Comparison of ENCODE assay signal across 1 cellular context in the genomic region with DNA sequence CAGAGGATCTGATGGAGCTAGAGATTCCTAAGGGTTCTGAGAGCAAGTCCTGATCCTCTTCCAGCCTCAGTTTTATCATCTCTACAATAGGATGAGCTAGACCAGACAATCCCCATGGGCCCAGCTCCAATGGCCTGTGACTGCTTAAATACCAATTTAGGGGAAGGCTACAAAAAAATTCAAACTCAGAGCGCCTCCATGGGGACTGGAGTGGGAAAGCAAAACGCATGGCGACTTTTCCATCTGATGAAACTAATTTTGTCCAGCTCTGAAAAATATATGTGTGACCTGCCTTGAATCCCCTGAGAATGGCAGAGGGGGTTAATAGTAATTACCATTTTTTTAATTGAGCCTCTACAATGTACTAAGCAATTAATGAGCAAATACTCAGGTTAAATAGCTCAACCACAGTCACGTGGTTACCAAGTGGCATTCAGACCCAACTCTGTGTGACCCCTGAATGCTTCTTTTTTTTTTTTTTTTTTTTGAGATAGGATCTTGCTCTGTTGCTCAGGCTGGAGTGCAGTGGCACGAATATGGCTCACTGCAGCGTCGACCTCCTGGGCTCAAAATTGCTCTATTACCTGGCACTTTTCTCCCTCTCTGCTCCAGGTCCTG.
TF ChIP-seq lines count a peak whose summit lies in the region.

No MANE protein-coding gene starts in this region.

TF ChIP-seq in GM12878, 131 proteins besides CTCF, POLR2A, EP300 and RAD21:
- TF ChIP-seq MLLT1 (IDR thresholded peaks at IDR 0.05) (no peak), RFX5 (IDR thresholded peaks at IDR 0.05; ENCODE audit: low read depth, low read length) (no peak), NR2F1 (conservative IDR thresholded peaks at IDR 0.05) (no peak), RB1 (IDR thresholded peaks at IDR 0.05; ENCODE audit: borderline replicate concordance) (no peak), ZNF384 (IDR thresholded peaks at IDR 0.05; ENCODE audit: borderline replicate concordance, low read depth, low read length) (no peak), BCLAF1 (IDR thresholded peaks at IDR 0.05) (no peak), TCF7 (IDR thresholded peaks at IDR 0.05; ENCODE audit: borderline replicate concordance) (no peak), NR2C2 (IDR thresholded peaks at IDR 0.05; ENCODE audit: borderline replicate concordance, control insufficient read depth, insufficient read length, low read depth) (no peak), SMARCA5 (IDR thresholded peaks at IDR 0.05) (no peak), USF2 (IDR thresholded peaks at IDR 0.05; ENCODE audit: borderline replicate concordance, low read depth, low read length) (no peak), SPI1 (IDR thresholded peaks at IDR 0.05; ENCODE audit: borderline replicate concordance, insufficient read depth, low read depth, low read length) (no peak), NRF1 (conservative IDR thresholded peaks at IDR 0.05; ENCODE audit: low read depth, low read length) (no peak)
- TF ChIP-seq, protein P1, sequence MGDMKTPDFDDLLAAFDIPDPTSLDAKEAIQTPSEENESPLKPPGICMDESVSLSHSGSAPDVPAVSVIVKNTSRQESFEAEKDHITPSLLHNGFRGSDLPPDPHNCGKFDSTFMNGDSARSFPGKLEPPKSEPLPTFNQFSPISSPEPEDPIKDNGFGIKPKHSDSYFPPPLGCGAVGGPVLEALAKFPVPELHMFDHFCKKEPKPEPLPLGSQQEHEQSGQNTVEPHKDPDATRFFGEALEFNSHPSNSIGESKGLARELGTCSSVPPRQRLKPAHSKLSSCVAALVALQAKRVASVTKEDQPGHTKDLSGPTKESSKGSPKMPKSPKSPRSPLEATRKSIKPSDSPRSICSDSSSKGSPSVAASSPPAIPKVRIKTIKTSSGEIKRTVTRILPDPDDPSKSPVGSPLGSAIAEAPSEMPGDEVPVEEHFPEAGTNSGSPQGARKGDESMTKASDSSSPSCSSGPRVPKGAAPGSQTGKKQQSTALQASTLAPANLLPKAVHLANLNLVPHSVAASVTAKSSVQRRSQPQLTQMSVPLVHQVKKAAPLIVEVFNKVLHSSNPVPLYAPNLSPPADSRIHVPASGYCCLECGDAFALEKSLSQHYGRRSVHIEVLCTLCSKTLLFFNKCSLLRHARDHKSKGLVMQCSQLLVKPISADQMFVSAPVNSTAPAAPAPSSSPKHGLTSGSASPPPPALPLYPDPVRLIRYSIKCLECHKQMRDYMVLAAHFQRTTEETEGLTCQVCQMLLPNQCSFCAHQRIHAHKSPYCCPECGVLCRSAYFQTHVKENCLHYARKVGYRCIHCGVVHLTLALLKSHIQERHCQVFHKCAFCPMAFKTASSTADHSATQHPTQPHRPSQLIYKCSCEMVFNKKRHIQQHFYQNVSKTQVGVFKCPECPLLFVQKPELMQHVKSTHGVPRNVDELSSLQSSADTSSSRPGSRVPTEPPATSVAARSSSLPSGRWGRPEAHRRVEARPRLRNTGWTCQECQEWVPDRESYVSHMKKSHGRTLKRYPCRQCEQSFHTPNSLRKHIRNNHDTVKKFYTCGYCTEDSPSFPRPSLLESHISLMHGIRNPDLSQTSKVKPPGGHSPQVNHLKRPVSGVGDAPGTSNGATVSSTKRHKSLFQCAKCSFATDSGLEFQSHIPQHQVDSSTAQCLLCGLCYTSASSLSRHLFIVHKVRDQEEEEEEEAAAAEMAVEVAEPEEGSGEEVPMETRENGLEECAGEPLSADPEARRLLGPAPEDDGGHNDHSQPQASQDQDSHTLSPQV (IDR thresholded peaks at IDR 0.05), result no peak
